In the genomic region with DNA sequence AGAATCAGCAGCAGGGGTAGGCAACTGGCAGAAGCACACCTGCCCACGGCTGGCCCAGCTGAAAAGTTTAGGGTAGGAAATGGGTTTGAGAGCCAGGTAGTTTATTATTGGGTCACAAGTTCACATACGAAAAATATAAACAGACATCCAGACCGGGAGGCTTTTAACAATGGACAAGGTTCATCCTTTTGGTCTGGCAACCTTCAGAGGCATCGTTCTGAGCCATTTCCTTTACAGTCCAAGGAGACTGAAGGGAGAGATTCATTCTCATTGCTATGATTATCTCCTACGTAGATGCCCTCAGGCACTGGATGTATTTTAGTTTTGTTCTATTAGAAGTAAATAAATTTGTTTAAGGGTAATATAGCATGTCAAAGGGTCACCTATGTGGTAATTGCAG, we compare ENCODE assay signal across 19 cellular contexts.
"Had no signal": no experiment of that assay in that cellular context is flagged by ENCODE, and none has a peak within 500 bp of the region (broad histone marks: within the 10 kb centered on the region; RNA-seq: fewer than 3 reads in every experiment).

No MANE protein-coding gene starts in this region.

- H3K27me3 Mint-ChIP-seq: activated B cell treated with CpG ODN at 0.5 μM for 24 hours; stimulated activated naive B cell treated with anti-CD40 and anti-IgM and Interleukin-4, amounts not matched to agents 10 μg/mL and 1 μg/mL and 100 μg/mL, for 72 hours had no signal

- H3K27ac ChIP-seq: adrenal gland, cardiac muscle cell, dorsolateral prefrontal cortex, lower lobe of right lung, neural progenitor cell had no signal

- H3K36me3 Mint-ChIP-seq: activated naive CD4-positive, alpha-beta T cell treated with anti-CD3 and anti-CD28 coated beads, Interleukin-2, amount 50 U/mL, for 24 hours; neural progenitor cell; stimulated activated naive B cell treated with anti-CD40 and anti-IgM and Interleukin-4, amounts not matched to agents 10 μg/mL and 1 μg/mL and 100 μg/mL, for 72 hours had no signal

- H3K4me3 ChIP-seq: adrenal gland, cardiac muscle cell, dorsolateral prefrontal cortex, lower lobe of right lung, neural progenitor cell, transverse colon had no signal

- ATAC-seq: activated CD8-positive, alpha-beta T cell treated with anti-CD3 and anti-CD28 coated beads, Interleukin-2, amount 10 ng/mL, durations not matched to agents 7 days and 5 days; lower lobe of right lung; stimulated activated naive B cell treated with anti-CD40 and anti-IgM and Interleukin-4, amounts not matched to agents 10 μg/mL and 1 μg/mL and 100 μg/mL, for 72 hours had no signal

- H3K4me3 Mint-ChIP-seq: activated B cell treated with CpG ODN at 0.5 μM for 24 hours; activated CD8-positive, alpha-beta T cell treated with anti-CD3 and anti-CD28 coated beads, Interleukin-2, amount 10 ng/mL, durations not matched to agents 7 days and 5 days; activated naive CD4-positive, alpha-beta T cell treated with anti-CD3 and anti-CD28 coated beads, Interleukin-2, amount 50 U/mL, for 24 hours; neural progenitor cell; stimulated activated naive B cell treated with anti-CD40 and anti-IgM and Interleukin-4, amounts not matched to agents 10 μg/mL and 1 μg/mL and 100 μg/mL, for 72 hours had no signal

- H3K9me3 Mint-ChIP-seq: activated B cell treated with CpG ODN at 0.5 μM for 24 hours; activated naive CD4-positive, alpha-beta T cell treated with anti-CD3 and anti-CD28 coated beads, Interleukin-2, amount 50 U/mL, for 24 hours; neural progenitor cell; stimulated activated naive B cell treated with anti-CD40 and anti-IgM and Interleukin-4, amounts not matched to agents 10 μg/mL and 1 μg/mL and 100 μg/mL, for 72 hours had no signal

- H3K4me1 ChIP-seq: adrenal gland, neural progenitor cell had no signal

- H3K27me3 ChIP-seq: adrenal gland, cardiac muscle cell, neural progenitor cell, transverse colon had no signal

- H3K36me3 ChIP-seq: adrenal gland, cardiac muscle cell, lower lobe of right lung, neural progenitor cell, transverse colon had no signal

- H3K9me3 ChIP-seq: adrenal gland, lower lobe of right lung, transverse colon had no signal

- H3K27ac Mint-ChIP-seq: activated B cell treated with CpG ODN at 0.5 μM for 24 hours; activated CD8-positive, alpha-beta T cell treated with anti-CD3 and anti-CD28 coated beads, Interleukin-2, amount 10 ng/mL, durations not matched to agents 7 days and 5 days; activated naive CD4-positive, alpha-beta T cell treated with anti-CD3 and anti-CD28 coated beads, Interleukin-2, amount 50 U/mL, for 24 hours; neural progenitor cell; stimulated activated naive B cell treated with anti-CD40 and anti-IgM and Interleukin-4, amounts not matched to agents 10 μg/mL and 1 μg/mL and 100 μg/mL, for 72 hours had no signal

- H3K4me1 Mint-ChIP-seq: activated B cell treated with CpG ODN at 0.5 μM for 24 hours; activated naive CD4-positive, alpha-beta T cell treated with anti-CD3 and anti-CD28 coated beads, Interleukin-2, amount 50 U/mL, for 24 hours; stimulated activated naive B cell treated with anti-CD40 and anti-IgM and Interleukin-4, amounts not matched to agents 10 μg/mL and 1 μg/mL and 100 μg/mL, for 72 hours had no signal

- DNase-seq: activated B cell treated with CpG ODN at 0.5 μM for 24 hours; activated CD4-positive, alpha-beta T cell treated with anti-CD3 and anti-CD28 coated beads for 48 hours; activated CD8-positive, alpha-beta memory T cell treated with anti-CD3 and anti-CD28 coated beads, Interleukin-2, amount 50 U/mL, for 4 hours; activated CD8-positive, alpha-beta T cell treated with anti-CD3 and anti-CD28 coated beads, Interleukin-2, amount 10 ng/mL, durations not matched to agents 7 days and 5 days; activated effector memory CD4-positive, alpha-beta T cell treated with anti-CD3 and anti-CD28 coated beads, Interleukin-2, amount 50 U/mL, for 16 hours; activated T-cell treated with anti-CD3 and anti-CD28 coated beads, Interleukin-2, amount 50 U/mL, for 48 hours; adrenal gland; dorsolateral prefrontal cortex; foreskin fibroblast; head of caudate nucleus; lower lobe of right lung; midbrain; stimulated activated CD4-positive, alpha-beta T cell treated with anti-CD3 and anti-CD28 coated beads, Interleukin-2, amount 100 ng/mL, for 48 hours; stimulated activated naive B cell treated with anti-CD40 and anti-IgM and Interleukin-4, amounts not matched to agents 10 μg/mL and 1 μg/mL and 100 μg/mL, for 72 hours; T-helper 2 cell; transverse colon had no signal
